Comparison of ENCODE assay signal across 8 cellular contexts in the genomic region with DNA sequence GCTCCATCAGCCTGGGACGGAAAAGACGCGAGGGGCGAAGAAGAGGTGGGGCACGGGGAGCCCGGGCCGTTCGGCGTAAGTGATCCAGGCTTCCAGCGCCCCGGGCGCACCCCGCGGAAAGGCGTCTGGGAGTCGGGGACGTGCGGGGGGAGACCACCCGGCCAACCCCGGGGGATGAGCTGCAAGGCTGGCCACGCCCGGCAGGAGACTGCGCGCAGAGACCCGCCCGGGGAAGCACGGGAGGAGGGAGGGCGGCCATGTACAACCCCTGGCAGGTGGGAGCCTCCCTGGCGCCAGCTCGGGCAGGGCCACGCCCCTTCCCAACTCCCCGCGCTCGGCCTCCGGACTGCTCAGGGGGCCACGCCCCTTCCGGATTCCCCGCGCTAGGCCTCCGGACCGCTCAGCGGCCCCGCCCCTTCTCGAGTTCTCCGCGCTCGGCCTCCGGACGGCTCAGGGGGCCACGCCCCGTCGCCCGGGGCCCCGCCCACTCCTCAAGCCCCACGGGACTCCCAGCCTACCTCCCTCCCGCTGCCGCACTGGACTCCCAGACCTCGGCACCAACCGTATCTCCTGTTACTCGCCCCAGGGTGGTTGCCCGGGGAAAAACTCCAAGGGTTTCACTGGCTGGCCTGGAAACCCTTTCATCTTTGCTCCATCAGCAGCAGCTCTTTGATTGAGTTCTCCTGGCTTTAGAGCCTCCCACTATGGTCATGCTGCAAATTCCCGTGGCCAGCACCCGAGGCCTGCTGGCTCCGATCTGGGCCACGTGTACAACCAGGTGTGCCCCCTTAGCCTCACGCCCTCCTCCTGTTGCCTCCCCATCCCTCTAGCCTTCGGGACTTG.
DNase-seq lines count a peak whose midpoint lies in the region; ATAC-seq and TF ChIP-seq lines count a peak whose summit lies in the region.

No MANE protein-coding gene starts in this region.

- H3K4me3 Mint-ChIP-seq in CD4-positive, alpha-beta memory T cell = peak overlapping the region; percentile 88 to 93 (median 90)

- DNase-seq in CD4-positive, alpha-beta memory T cell = peak; percentile 35 to 60 (median 40)
- DNase-seq in HPDE6-E6E7 (ENCODE audit: extremely low spot score) = peak; percentile 69
- DNase-seq in NOMO-1 (lab: John Stamatoyannopoulos, UW; ENCODE audit: unreplicated experiment in 2 of 2) = peak; percentile 93 to 95
- DNase-seq in activated T-cell treated with anti-CD3 and anti-CD28 coated beads for 48 hours (ENCODE audit: low read depth) = peak; percentile 90
- DNase-seq in epithelial cell of esophagus (ENCODE audit: low read depth) = peak; percentile 84
- DNase-seq in stimulated activated CD8-positive, alpha-beta memory T cell treated with anti-CD3 and anti-CD28 coated beads, Interleukin-2, amount 100 ng/mL, for 1 hour (ENCODE audit: low read depth in 2 of 2) = peak; percentile 23 to 50

- peaks cover 8 to 11% (median 10%) of the 10 kb centered on the region in 4 donors for H3K4me1 Mint-ChIP-seq in CD4-positive, alpha-beta memory T cell

- peak overlapping the region in 2 of 7 donors; percentile 44 to 94 for H3K27ac Mint-ChIP-seq in CD4-positive, alpha-beta memory T cell

- no peak for TF ChIP-seq CTCF in epithelial cell of esophagus (IDR thresholded peaks at IDR 0.05; ENCODE audit: insufficient read depth, low read depth, low read length, missing control alignments)

- H3K9me3 Mint-ChIP-seq in CD4-positive, alpha-beta memory T cell = no peaks in the 10 kb centered on the region

- intact Hi-C loops in CD4-positive, alpha-beta memory T cell (cut with micrococcal nuclease) = no loop called here

- POLR2A ChIA-PET in CD4-positive, alpha-beta memory T cell (lab: Charles Lee; ENCODE audit: partially characterized antibody) = no interaction called here

- H3K4me3 ChIP-seq in CD4-positive, alpha-beta memory T cell (ENCODE audit: low read length in 2 of 2) = peak overlapping the region; percentile 63 to 65
- H3K4me3 ChIP-seq in epithelial cell of esophagus (ENCODE audit: low read length) (peak overlapping the region; percentile 55), mononuclear cell (ENCODE audit: low read length) (peak overlapping the region; percentile 48)

- ATAC-seq in GM19468 (IDR thresholded peaks at IDR 0.05; ENCODE audit: extremely low read depth, unreplicated experiment) = peak; percentile 96

- H3K27me3 Mint-ChIP-seq in CD4-positive, alpha-beta memory T cell = peaks cover 0 to 1% of the 10 kb centered on the region in 2 donors

- H3K27ac ChIP-seq in CD4-positive, alpha-beta memory T cell (ENCODE audit: low read depth, low read length) = no peak overlapping the region

- H3K36me3 Mint-ChIP-seq in CD4-positive, alpha-beta memory T cell = no peaks in the 10 kb centered on the region

- H3K4me1 ChIP-seq in CD4-positive, alpha-beta memory T cell (ENCODE audit: insufficient read depth, low read length) = peaks cover 11% of the 10 kb centered on the region
- H3K4me1 ChIP-seq in mononuclear cell (ENCODE audit: insufficient read depth, low read length) = peaks cover 15% of the 10 kb centered on the region

- CTCF ChIA-PET in CD4-positive, alpha-beta memory T cell (lab: Charles Lee; ENCODE audit: partially characterized antibody) = no interaction called here

- H3K27me3 ChIP-seq in CD4-positive, alpha-beta memory T cell (ENCODE audit: insufficient read depth, low read length) = no peaks in the 10 kb centered on the region
- no peaks in the 10 kb centered on the region for H3K27me3 ChIP-seq in mononuclear cell (ENCODE audit: insufficient read depth, low read length)

- H3K9me3 ChIP-seq in CD4-positive, alpha-beta memory T cell (ENCODE audit: control insufficient read depth in 1 of 2, low read length in 2 of 2) = no peaks in the 10 kb centered on the region
- H3K9me3 ChIP-seq in mononuclear cell (ENCODE audit: low read depth, low read length) = no peaks in the 10 kb centered on the region

- no peaks in the 10 kb centered on the region for H3K36me3 ChIP-seq in CD4-positive, alpha-beta memory T cell (ENCODE audit: insufficient read depth, low read length)

Comparison
In these comparisons a context has a peak if more than half of its experiments do, and no peak if none do; other contexts are left out.
1. DNase-seq: peak in every context shown above with its lines; median percentile 94 in NOMO-1; 90 in activated T-cell treated with anti-CD3 and anti-CD28 coated beads for 48 hours; 84 in epithelial cell of esophagus; 69 in HPDE6-E6E7; 40 in CD4-positive, alpha-beta memory T cell; 36 in stimulated activated CD8-positive, alpha-beta memory T cell treated with anti-CD3 and anti-CD28 coated beads, Interleukin-2, amount 100 ng/mL, for 1 hour.